ENCODE assay signal across 9 cellular contexts in the genomic region with DNA sequence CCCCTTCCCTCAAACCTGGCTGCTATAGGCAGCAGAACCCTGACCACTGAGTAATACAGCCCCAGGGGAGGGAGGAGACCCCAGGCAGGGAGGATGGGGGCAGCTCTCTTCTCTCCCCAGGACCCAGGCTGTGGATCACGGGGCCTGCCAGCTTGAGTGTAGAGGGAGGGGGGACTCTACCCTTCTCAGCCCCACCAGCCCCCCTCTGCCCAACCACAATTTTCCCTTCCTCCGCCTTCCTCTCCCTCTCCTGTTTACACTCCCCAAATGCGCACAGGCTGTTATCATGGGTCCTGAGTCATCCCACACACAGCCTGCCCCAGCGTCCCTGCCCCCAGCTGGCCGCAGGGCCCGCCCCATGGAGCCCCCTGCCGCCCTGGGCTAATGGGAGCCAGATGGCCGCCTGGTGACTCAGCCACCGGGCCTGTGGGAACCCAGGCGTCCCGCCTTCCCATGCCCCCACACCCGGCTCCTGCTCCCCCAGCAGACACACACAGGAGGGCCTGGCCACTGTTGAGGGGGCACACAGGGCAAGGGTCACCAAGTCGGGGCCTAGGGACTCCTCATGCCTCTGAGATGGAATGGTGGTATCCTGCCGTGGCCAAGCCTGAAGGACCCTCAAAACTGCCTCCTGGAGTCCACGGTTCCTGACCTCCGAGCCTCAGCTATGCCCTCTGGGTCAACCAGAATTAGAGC. TPM values are rescaled to one million over a fixed set of nuclear protein-coding genes. Genes with fewer than 3 reads are reported as not detected.
DNase-seq lines count a peak whose midpoint lies in the region; ATAC-seq, FAIRE-seq and TF ChIP-seq lines count a peak whose summit lies in the region.
"Had no signal": no experiment of that assay in that cellular context is flagged by ENCODE, and none has a peak within 500 bp of the region (broad histone marks: within the 10 kb centered on the region; RNA-seq: fewer than 3 reads in every experiment).

No MANE protein-coding gene starts in this region.

- 58% methylated on average over 16 of the region's 16 CpGs for WGBS in heart right ventricle, 2 donors

- H3K9me3 ChIP-seq in heart right ventricle, result no peaks in the 10 kb centered on the region

- H3K4me3 ChIP-seq in heart right ventricle, result no peak overlapping the region
- no peak overlapping the region for H3K4me3 ChIP-seq in rectal smooth muscle tissue (ENCODE audit: low read length)

- FAIRE-seq in D721Med (lab: Jason Lieb, UNC), result no peak
- FAIRE-seq: endometrium had no signal

- H3K27ac Mint-ChIP-seq in activated naive CD4-positive, alpha-beta T cell treated with anti-CD3 and anti-CD28 coated beads, Interleukin-2, amount 50 U/mL, for 24 hours, result peak overlapping the region; percentile 92
- H3K27ac Mint-ChIP-seq in activated CD8-positive, alpha-beta T cell treated with anti-CD3 and anti-CD28 coated beads for 36 hours, result peak overlapping the region; percentile 78

- H3K27me3 ChIP-seq in heart right ventricle (no peaks in the 10 kb centered on the region), rectal smooth muscle tissue (ENCODE audit: control insufficient read depth, insufficient read depth, low read length) (no peaks in the 10 kb centered on the region)

- H3K27me3 Mint-ChIP-seq in activated naive CD4-positive, alpha-beta T cell treated with anti-CD3 and anti-CD28 coated beads, Interleukin-2, amount 50 U/mL, for 24 hours, result no peaks in the 10 kb centered on the region
- no peaks in the 10 kb centered on the region for H3K27me3 Mint-ChIP-seq in activated CD8-positive, alpha-beta T cell treated with anti-CD3 and anti-CD28 coated beads for 36 hours

- H3K36me3 ChIP-seq in heart right ventricle, result peaks cover 0 to 53% (median 21%) of the 10 kb centered on the region in 9 donors
- H3K36me3 ChIP-seq in rectal smooth muscle tissue (ENCODE audit: control insufficient read depth, insufficient read depth, low read length), result peaks cover 22% of the 10 kb centered on the region

- intact Hi-C loops in activated CD8-positive, alpha-beta T cell treated with anti-CD3 and anti-CD28 coated beads for 36 hours (cut with micrococcal nuclease), result no loop called here
- intact Hi-C loops in heart right ventricle (cut with DNase I), result loop anchor here in 6 of 10 donors (2.0 to 10.0 kb wide), 7 partner anchors 29 to 251 kb away; partner anchors contain the start of genes B3GNT8 (in 1 of the 6), B9D2 (in 1 of the 6), CEACAM21 (in 1 of the 6) and DMAC2 (in 1 of the 6)

- DNase-seq in activated naive CD4-positive, alpha-beta T cell (lab: John Stamatoyannopoulos, UW), result no peak
- no peak for DNase-seq in activated CD8-positive, alpha-beta T cell treated with anti-CD3 and anti-CD28 coated beads for 36 hours
- DNase-seq in heart right ventricle (peak in 1 of 2 donors; percentile 72), NCI-H1105 (lab: John Stamatoyannopoulos, UW) (no peak), D721Med (ENCODE audit: insufficient read length, low spot score) (no peak)

- no peak overlapping the region for H3K9ac ChIP-seq in rectal smooth muscle tissue (ENCODE audit: low read length)

- peaks cover 50% of the 10 kb centered on the region for H3K4me1 Mint-ChIP-seq in activated naive CD4-positive, alpha-beta T cell treated with anti-CD3 and anti-CD28 coated beads, Interleukin-2, amount 50 U/mL, for 24 hours
- H3K4me1 Mint-ChIP-seq in activated CD8-positive, alpha-beta T cell treated with anti-CD3 and anti-CD28 coated beads for 36 hours (ENCODE audit: low read depth), result peaks cover 58% of the 10 kb centered on the region

- no peak for TF ChIP-seq CTCF in activated CD8-positive, alpha-beta T cell treated with anti-CD3 and anti-CD28 coated beads for 36 hours (IDR thresholded peaks at IDR 0.05)
- TF ChIP-seq CTCF in heart right ventricle (IDR thresholded peaks at IDR 0.05) (no peak), D721Med (IDR thresholded peaks at IDR 0.05; ENCODE audit: insufficient read depth, missing control alignments) (no peak)

- H3K27ac ChIP-seq in heart right ventricle (peak overlapping the region; percentile 77 to 96 (median 88)), rectal smooth muscle tissue (ENCODE audit: low read depth, low read length) (peak overlapping the region; percentile 79)

- ATAC-seq in activated CD8-positive, alpha-beta T cell treated with anti-CD3 and anti-CD28 coated beads for 36 hours, result no peak
- ATAC-seq in heart right ventricle (peak; percentile 7 to 65 (median 31)), GM21786 (IDR thresholded peaks at IDR 0.05; ENCODE audit: unreplicated experiment) (no peak)

- H3K4me1 ChIP-seq in heart right ventricle (peaks cover 49 to 76% (median 73%) of the 10 kb centered on the region in 9 donors), rectal smooth muscle tissue (ENCODE audit: control insufficient read depth, insufficient read depth, low read length) (peaks cover 27% of the 10 kb centered on the region)

- CTCF ChIA-PET in activated CD8-positive, alpha-beta T cell treated with anti-CD3 and anti-CD28 coated beads for 36 hours (lab: Charles Lee), result no interaction called here

- H3K9me3 Mint-ChIP-seq in activated naive CD4-positive, alpha-beta T cell treated with anti-CD3 and anti-CD28 coated beads, Interleukin-2, amount 50 U/mL, for 24 hours, result no peaks in the 10 kb centered on the region
- H3K9me3 Mint-ChIP-seq in activated CD8-positive, alpha-beta T cell treated with anti-CD3 and anti-CD28 coated beads for 36 hours, result no peaks in the 10 kb centered on the region

- H3K4me3 Mint-ChIP-seq in activated naive CD4-positive, alpha-beta T cell treated with anti-CD3 and anti-CD28 coated beads, Interleukin-2, amount 50 U/mL, for 24 hours, result no peak overlapping the region
- no peak overlapping the region for H3K4me3 Mint-ChIP-seq in activated CD8-positive, alpha-beta T cell treated with anti-CD3 and anti-CD28 coated beads for 36 hours

- H3K36me3 Mint-ChIP-seq in activated naive CD4-positive, alpha-beta T cell treated with anti-CD3 and anti-CD28 coated beads, Interleukin-2, amount 50 U/mL, for 24 hours, result peaks cover 3% of the 10 kb centered on the region
- H3K36me3 Mint-ChIP-seq in activated CD8-positive, alpha-beta T cell treated with anti-CD3 and anti-CD28 coated beads for 36 hours (ENCODE audit: low read depth), result peaks cover 42% of the 10 kb centered on the region

- POLR2A ChIA-PET in activated CD8-positive, alpha-beta T cell treated with anti-CD3 and anti-CD28 coated beads for 36 hours (lab: Charles Lee), result interaction anchor here (0.9 to 2.8 kb wide), 3 partner anchors 14 to 61 kb away, joined by 4 to 11 read pairs (median 5); partner anchors contain the start of gene CCDC97

RNA-seq across cellular contexts. Expression of gene CCDC97, which starts 13.6 kb away (rescaled TPM):
- total RNA-seq in activated CD8-positive, alpha-beta T cell treated with anti-CD3 and anti-CD28 coated beads for 36 hours, result 10 to 100 TPM; 15.9 to 20.4 TPM
- total RNA-seq in heart right ventricle, result 10 to 100 TPM; 12.6 to 19.2 (median 16.4) TPM
- polyA plus RNA-seq in heart right ventricle, result 10 to 100 TPM; 11.3 to 11.5 TPM

RNA-seq across cellular contexts. Expression of gene TGFB1, which starts 30.1 kb away (rescaled TPM):
- 100 to 1,000 TPM; 112 to 123 TPM for total RNA-seq in activated CD8-positive, alpha-beta T cell treated with anti-CD3 and anti-CD28 coated beads for 36 hours
- 10 to 100 TPM in 8 of 10 donors, 1 to 10 TPM in 2; 9.7 to 44.9 (median 13.2) TPM for total RNA-seq in heart right ventricle
- polyA plus RNA-seq in heart right ventricle, result 10 to 100 TPM; 14.0 to 19.9 TPM

RNA-seq across cellular contexts. Expression of gene B9D2, which starts 40.4 kb away (rescaled TPM):
- 1 to 10 TPM; 3.1 to 5.1 TPM for total RNA-seq in activated CD8-positive, alpha-beta T cell treated with anti-CD3 and anti-CD28 coated beads for 36 hours
- 1 to 10 TPM in 9 of 10 donors, under 1 TPM in 1; 1.00 to 5.8 (median 2.3) TPM for total RNA-seq in heart right ventricle
- 10 to 100 TPM in 1 of 2 donors, 1 to 10 TPM in 1; 2.5 to 12.6 TPM for polyA plus RNA-seq in heart right ventricle

RNA-seq across cellular contexts. Expression of gene TMEM91, which starts 52.8 kb away (rescaled TPM):
- 1 to 10 TPM; 8.9 to 9.1 TPM for total RNA-seq in activated CD8-positive, alpha-beta T cell treated with anti-CD3 and anti-CD28 coated beads for 36 hours
- 1 to 10 TPM; 1.2 to 4.7 (median 2.0) TPM for total RNA-seq in heart right ventricle
- 10 to 100 TPM in 1 of 2 donors, 1 to 10 TPM in 1; 3.8 to 11.3 TPM for polyA plus RNA-seq in heart right ventricle

RNA-seq across cellular contexts. Expression of gene HNRNPUL1, which starts 59.4 kb away (rescaled TPM):
- 100 to 1,000 TPM; 257 to 259 TPM for total RNA-seq in activated CD8-positive, alpha-beta T cell treated with anti-CD3 and anti-CD28 coated beads for 36 hours
- total RNA-seq in heart right ventricle, result 100 to 1,000 TPM; 101 to 151 (median 108) TPM
- 10 to 100 TPM; 55.5 to 65.6 TPM for polyA plus RNA-seq in heart right ventricle

Comparison
In these comparisons a context has a peak if more than half of its experiments do, and no peak if none do; other contexts are left out.
1. ATAC-seq: peak in heart right ventricle (8 of 8); none in activated CD8-positive, alpha-beta T cell treated with anti-CD3 and anti-CD28 coated beads for 36 hours (single experiment) and GM21786 (single experiment).